ENCODE assay signal across 12 cellular contexts in the genomic region with DNA sequence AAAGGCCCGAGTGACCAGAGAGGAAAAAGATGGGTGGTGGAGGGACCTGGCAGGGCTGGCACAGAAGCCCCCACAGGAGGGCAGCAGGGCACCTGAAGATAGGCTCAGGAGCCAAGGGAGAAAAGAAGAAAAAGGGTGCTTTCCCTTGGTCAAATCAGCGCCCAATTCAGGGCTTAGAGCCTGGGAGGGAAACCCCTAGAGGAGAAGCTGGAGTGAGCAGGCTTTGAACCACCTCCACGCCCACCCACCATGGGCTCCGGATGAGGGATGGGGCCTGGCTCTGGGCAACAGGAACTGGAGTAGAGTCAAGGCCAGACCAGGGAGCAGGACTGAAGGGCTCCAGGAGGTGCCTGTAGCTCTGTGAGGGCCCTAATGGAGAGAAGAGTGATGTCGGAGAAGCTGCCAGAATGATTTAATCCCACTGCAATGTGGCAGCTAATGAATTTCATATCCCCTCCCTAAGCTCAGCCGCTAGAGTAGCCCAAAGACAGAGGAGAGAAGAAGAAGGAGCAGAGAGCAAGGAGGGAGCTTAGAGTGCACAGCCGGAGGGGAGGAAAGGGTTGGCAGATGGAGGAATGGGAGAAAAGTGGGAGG. TPM values are rescaled to one million over a fixed set of nuclear protein-coding genes. Genes with fewer than 3 reads are reported as not detected.
DNase-seq lines count a peak whose midpoint lies in the region; ATAC-seq, FAIRE-seq and TF ChIP-seq lines count a peak whose summit lies in the region.
"Had no signal": no experiment of that assay in that cellular context is flagged by ENCODE, and none has a peak within 500 bp of the region (broad histone marks: within the 10 kb centered on the region; RNA-seq: fewer than 3 reads in every experiment).

No MANE protein-coding gene starts in this region.

- intact Hi-C loops in GM12878 (cut with micrococcal nuclease; ENCODE audit: unreplicated experiment) (no loop called here), left lung (cut with DNase I) (no loop called here)

- H4K20me1 ChIP-seq in Loucy (ENCODE audit: insufficient read depth, low read length, poor library complexity, severe bottlenecking) = no peaks in the 10 kb centered on the region
- H4K20me1 ChIP-seq in GM12878 (ENCODE audit: control insufficient read depth, insufficient read depth) = no peaks in the 10 kb centered on the region

- H3K36me3 ChIP-seq in Loucy (ENCODE audit: insufficient read depth, low read length) (no peaks in the 10 kb centered on the region), GM12878 (ENCODE audit: control insufficient read depth in 2 of 2, insufficient read depth in 2 of 2, low read length in 1 of 2) (no peaks in the 10 kb centered on the region), left lung (no peaks in the 10 kb centered on the region), thoracic aorta (no peaks in the 10 kb centered on the region)
- H3K36me3 ChIP-seq: adrenal gland had no signal

- BruUV-seq in GM12878 (replicated peaks; lab: Mats Ljungman, UMichigan) = no TSS peak

- H3K9me3 ChIP-seq in Loucy (ENCODE audit: insufficient read depth, low read depth, low read length) (no peaks in the 10 kb centered on the region), GM12878 (replicated peaks; ENCODE audit: control insufficient read depth, insufficient read depth, low read length) (no peaks in the 10 kb centered on the region), left lung (no peaks in the 10 kb centered on the region), thoracic aorta (no peaks in the 10 kb centered on the region)
- H3K9me3 ChIP-seq: adrenal gland had no signal

- no peak overlapping the region for H3K27ac ChIP-seq in GM12878 (ENCODE audit: control insufficient read depth, insufficient read depth)
- H3K27ac ChIP-seq in left lung = peak overlapping the region in 1 of 2 donors; percentile 65
- H3K27ac ChIP-seq in thoracic aorta = peak overlapping the region; percentile 92

- H3F3A ChIP-seq in Loucy (ENCODE audit: low read depth) = no peaks in the 10 kb centered on the region

- no peak overlapping the region for H3K9ac ChIP-seq in Loucy (ENCODE audit: low read depth, low read length, poor library complexity, severe bottlenecking)
- H3K9ac ChIP-seq in GM12878 (ENCODE audit: control insufficient read depth, insufficient read depth, low read length) = no peak overlapping the region

- DNase-seq in GM12878 (ENCODE audit: low read depth, low spot score) = no peak
- no peak for DNase-seq in left lung
- no peak for DNase-seq in thoracic aorta (ENCODE audit: low spot score)
- DNase-seq in activated effector memory CD4-positive, alpha-beta T cell treated with Interleukin-2 at 50 U/mL for 16 hours = no peak
- no peak for DNase-seq in RCC 7860 (ENCODE audit: low spot score)
- DNase-seq: stimulated activated CD8-positive, alpha-beta memory T cell treated with anti-CD3 and anti-CD28 coated beads, Interleukin-4, amount 100 ng/mL, for 48 hours had no signal

- FAIRE-seq in GM12878 (lab: Jason Lieb, UNC) (no peak), RCC 7860 (lab: Jason Lieb, UNC) (no peak)
- FAIRE-seq: TTC549 had no signal

- TF ChIP-seq POLR2A in GM12878 (IDR thresholded peaks at IDR 0.05; ENCODE audit: low read depth, low read length) = no peak

- no peaks in the 10 kb centered on the region for H3K79me2 ChIP-seq in Loucy (ENCODE audit: insufficient read depth, low read length)
- H3K79me2 ChIP-seq in GM12878 (ENCODE audit: control insufficient read depth, insufficient read depth, low read length) = no peaks in the 10 kb centered on the region

- in situ Hi-C loops in GM12878 (cut with MboI) = no loop called here

- no peak overlapping the region for H2AFZ ChIP-seq in Loucy (ENCODE audit: low read length)
- H2AFZ ChIP-seq in GM12878 (ENCODE audit: control insufficient read depth, low read depth, low read length) = no peak overlapping the region

- peak; percentile 17; the same call in 1 of the 2 replicates for TF ChIP-seq CTCF in Loucy (conservative IDR thresholded peaks at IDR 0.05; ENCODE audit: low read length)
- peak; percentile 5 to 41 (median 13); a peak in 3 of 6 replicates for TF ChIP-seq CTCF in GM12878 (IDR thresholded peaks at IDR 0.05 in 2 of 3, conservative IDR thresholded peaks at IDR 0.05 in 1 of 3; ENCODE audit: control insufficient read depth in 2 of 3, extremely low read depth in 1 of 3, insufficient read depth in 1 of 3, low read depth in 3 of 3, low read length in 3 of 3)
- no peak for TF ChIP-seq CTCF in left lung (IDR thresholded peaks at IDR 0.05)
- no peak for TF ChIP-seq CTCF in thoracic aorta (IDR thresholded peaks at IDR 0.05)

- POLR2A ChIA-PET in GM12878 (lab: Charles Lee) = interaction anchor here (1.1 to 2.2 kb wide), 3 partner anchors 10 to 22 kb away, joined by 3 to 7 read pairs (median 4); no protein-coding TSS in a partner anchor

- peak; percentile 59 for ATAC-seq in GM12878
- ATAC-seq in left lung = peak; percentile 37
- peak; percentile 25 for ATAC-seq in thoracic aorta (ENCODE audit: insufficient number of reproducible peaks, low FRiP score, low read depth)
- no peak for ATAC-seq in GM19324 (IDR thresholded peaks at IDR 0.05; ENCODE audit: low FRiP score, unreplicated experiment)
- no peak for ATAC-seq in GM19035 (IDR thresholded peaks at IDR 0.05; ENCODE audit: unreplicated experiment)

- H3K4me1 ChIP-seq in Loucy (ENCODE audit: insufficient read depth, low read length, poor library complexity, severe bottlenecking) (no peaks in the 10 kb centered on the region), GM12878 (ENCODE audit: control insufficient read depth, insufficient read depth, low read length) (no peaks in the 10 kb centered on the region), left lung (peaks cover 6 to 10% of the 10 kb centered on the region in 2 donors), thoracic aorta (ENCODE audit: control insufficient read depth in 1 of 2, low read depth in 2 of 2) (peaks cover 51 to 65% of the 10 kb centered on the region in 2 donors)

- no peak for TF ChIP-seq RAD21 in GM12878 (IDR thresholded peaks at IDR 0.05; ENCODE audit: insufficient read depth, low read depth, low read length)

- no peaks in the 10 kb centered on the region for H3K9me2 ChIP-seq in Loucy (replicated peaks; ENCODE audit: low read depth, low read length)

- 38% methylated on average over 7 of the region's 7 CpGs for WGBS in GM12878 (ENCODE audit: insufficient coverage, insufficient replicate concordance, low lambda C conversion rate, missing lambda C conversion rate)

- CTCF ChIA-PET in GM12878 (lab: Yijun Ruan, JAX) = interaction anchor here (1.3 to 7.3 kb wide), 8 partner anchors 13 to 199 kb away, joined by 3 to 82 read pairs (median 8); no protein-coding TSS in a partner anchor

- H3K4me3 ChIP-seq in Loucy (ENCODE audit: low read length, poor library complexity, severe bottlenecking) (no peak overlapping the region), GM12878 (no peak overlapping the region), left lung (no peak overlapping the region), thoracic aorta (peak overlapping the region; percentile 17)
- H3K4me3 ChIP-seq: adrenal gland had no signal

- H3K4me2 ChIP-seq in Loucy (ENCODE audit: low read depth, low read length, poor library complexity, severe bottlenecking) (no peak overlapping the region), GM12878 (ENCODE audit: control insufficient read depth, insufficient read depth) (no peak overlapping the region)

- RAD21 ChIA-PET in GM12878 (lab: Charles Lee; ENCODE audit: unreplicated experiment) = interaction anchor here (0.7 to 2.9 kb wide), 7 partner anchors 11 to 122 kb away, joined by 3 to 17 read pairs (median 5); no protein-coding TSS in a partner anchor

- SMC1A ChIA-PET in GM12878 (lab: Charles Lee; ENCODE audit: uncharacterized antibody, unreplicated experiment) = interaction anchor here (0.6 to 3.3 kb wide), 12 partner anchors 12 to 236 kb away, joined by 3 to 19 read pairs (median 4); a partner anchor contains a TSS

- H3K27me3 ChIP-seq in Loucy (ENCODE audit: insufficient read depth, low read length, poor library complexity, severe bottlenecking) (no peaks in the 10 kb centered on the region), GM12878 (replicated peaks in 1 of 2; ENCODE audit: control insufficient read depth in 2 of 2, insufficient read depth in 2 of 2, low read length in 1 of 2) (no peaks in the 10 kb centered on the region; a peak in 2 of 4 replicates), left lung (peaks cover 0 to 16% of the 10 kb centered on the region in 2 donors), thoracic aorta (replicated peaks; ENCODE audit: insufficient read depth) (no peaks in the 10 kb centered on the region)

- TF ChIP-seq EP300 in GM12878 (IDR thresholded peaks at IDR 0.05; ENCODE audit: borderline replicate concordance in 1 of 2, control insufficient read depth in 1 of 2, low read depth in 2 of 2, low read length in 2 of 2) = no peak

RNA-seq across cellular contexts. Expression of a gene that starts 12.0 kb away (rescaled TPM):
- total RNA-seq in GM12878 (2013; cell fraction: nucleolus; rRNA removed) = not detected in 2 replicates
- total RNA-seq in GM12878 (2014; rRNA removed) (not detected in 2 replicates), GM12878 (2014; rRNA removed; fragmentation: Illumina TruSeq; extraction: Trizol) (not detected in 2 replicates), GM12878 (2021) (0.05 TPM in 2 replicates), left lung (10 to 100 TPM; 19.3 to 20.5 TPM), thoracic aorta (100 to 1,000 TPM; 232 to 244 TPM)
- not detected for polyA plus RNA-seq in GM12878 (2011; ENCODE audit: low read depth)
- polyA plus RNA-seq in GM12878 (2011; rRNA removed) (not detected in 2 replicates), GM12878 (2014; fragmentation: Illumina TruSeq; extraction: Trizol) (not detected in 2 replicates), GM12878 (2014; fragmentation: Nextera tagmentation; extraction: Ambion mirVana) (not detected), GM12878 (2014; rRNA removed) (not detected in 2 replicates), GM12878 (2016; fragmentation: Nextera tagmentation; extraction: Ambion mirVana) (under 1 TPM in 1 of 2 experiments, not detected in 1; 0.03 TPM)
- not detected in 2 replicates for polyA plus RNA-seq in GM12878 (2011; cell fraction: cytosol; rRNA removed)
- polyA plus RNA-seq in GM12878 (2011; cell fraction: nucleus; rRNA removed) = not detected in 2 replicates
- not detected in 2 replicates for polyA plus RNA-seq in GM12878 (2012)
- polyA minus RNA-seq in GM12878 (2011; rRNA and poly(A)+ RNA removed) = not detected in 2 replicates
- polyA minus RNA-seq in GM12878 (2011; cell fraction: cytosol; rRNA and poly(A)+ RNA removed) = not detected in 2 replicates
- not detected in 2 replicates for polyA minus RNA-seq in GM12878 (2011; cell fraction: nucleus; rRNA and poly(A)+ RNA removed)

RNA-seq across cellular contexts. Expression of a gene that starts 30.4 kb away (rescaled TPM):
- total RNA-seq in GM12878 (2013; cell fraction: nucleolus; rRNA removed) = not detected in 2 replicates
- not detected in 2 replicates for total RNA-seq in GM12878 (2014; rRNA removed)
- total RNA-seq in GM12878 (2014; rRNA removed; fragmentation: Illumina TruSeq; extraction: Trizol) = not detected in 2 replicates
- total RNA-seq in GM12878 (2021) = not detected in 2 replicates
- polyA plus RNA-seq in GM12878 (2011; ENCODE audit: low read depth) = not detected
- not detected in 2 replicates for polyA plus RNA-seq in GM12878 (2011; rRNA removed)
- not detected in 2 replicates for polyA plus RNA-seq in GM12878 (2011; cell fraction: cytosol; rRNA removed)
- not detected in 2 replicates for polyA plus RNA-seq in GM12878 (2011; cell fraction: nucleus; rRNA removed)
- not detected in 2 replicates for polyA plus RNA-seq in GM12878 (2012)
- not detected in 2 replicates for polyA plus RNA-seq in GM12878 (2014; fragmentation: Illumina TruSeq; extraction: Trizol)
- not detected for polyA plus RNA-seq in GM12878 (2014; fragmentation: Nextera tagmentation; extraction: Ambion mirVana)
- polyA plus RNA-seq in GM12878 (2014; rRNA removed) = not detected in 2 replicates
- not detected for polyA plus RNA-seq in GM12878 (2016; fragmentation: Nextera tagmentation; extraction: Ambion mirVana)
- polyA minus RNA-seq in GM12878 (2011; rRNA and poly(A)+ RNA removed) = not detected in 2 replicates
- polyA minus RNA-seq in GM12878 (2011; cell fraction: cytosol; rRNA and poly(A)+ RNA removed) = not detected in 2 replicates
- polyA minus RNA-seq in GM12878 (2011; cell fraction: nucleus; rRNA and poly(A)+ RNA removed) = not detected in 2 replicates
- not detected for total RNA-seq in left lung
- total RNA-seq in thoracic aorta = not detected
- total RNA-seq: adrenal gland, renal cortical epithelial cell had no signal

Comparison
In these comparisons a context has a peak if more than half of its experiments do, and no peak if none do; other contexts are left out.
1. CTCF ChIP-seq: peak in Loucy (single experiment) and GM12878 (3 of 3); none in left lung (0 of 2) and thoracic aorta (single experiment).
2. ATAC-seq: peak in GM12878 (single experiment), left lung (single experiment) and thoracic aorta (single experiment); none in GM19324 (single experiment) and GM19035 (single experiment).
3. RNA of a gene that starts 12.0 kb away (total RNA-seq): 232 to 244 TPM in thoracic aorta and 19.3 to 20.5 TPM in left lung; 0.05 TPM in GM12878; every median in the first group is over 10 times any median in the second.